6 cellular contexts compared by ENCODE assay signal in the genomic region with DNA sequence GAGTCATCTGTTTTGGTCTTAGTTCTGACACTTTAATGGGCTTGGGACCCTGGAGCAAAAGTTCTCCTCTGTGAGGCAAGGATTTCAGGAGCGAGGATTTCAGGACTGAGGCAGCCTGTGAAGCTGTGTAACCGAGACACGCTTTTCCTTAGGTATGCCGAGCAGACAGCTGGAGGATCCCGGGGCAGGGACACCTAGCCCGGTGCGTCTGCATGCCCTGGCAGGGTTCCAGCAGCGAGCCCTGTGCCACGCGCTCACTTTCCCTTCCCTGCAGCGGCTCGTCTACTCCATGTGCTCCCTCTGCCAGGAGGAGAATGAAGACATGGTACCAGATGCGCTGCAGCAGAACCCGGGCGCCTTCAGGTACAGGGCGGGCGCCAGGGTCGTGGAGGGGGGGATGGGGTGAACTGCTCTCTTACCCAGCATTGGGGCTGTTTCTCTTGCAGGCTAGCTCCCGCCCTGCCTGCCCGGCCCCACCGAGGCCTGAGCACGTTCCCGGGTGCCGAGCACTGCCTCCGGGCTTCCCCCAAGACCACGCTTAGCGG. TPM values are rescaled to one million over a fixed set of nuclear protein-coding genes. Genes with fewer than 3 reads are reported as not detected.
DNase-seq lines count a peak whose midpoint lies in the region; ATAC-seq and TF ChIP-seq lines count a peak whose summit lies in the region.
"Not testable (repeated sequence)": the region's sequence is repeated elsewhere in the genome, so short reads cannot be mapped to it uniquely, and the experiment has no call there.

No MANE protein-coding gene starts in this region.

- DNase-seq in DMS 273 treated with DMSO at 0.1 percent for 48 hours (lab: John Stamatoyannopoulos, UW), result peak; percentile 24
- peak; percentile 50 for DNase-seq in NCI-H2171 treated with DMSO at 0.1 percent for 48 hours (lab: John Stamatoyannopoulos, UW)
- DNase-seq in activated T-cell treated with anti-CD3 and anti-CD28 coated beads, Interleukin-2, amount 50 U/mL, for 24 hours; left lobe of liver (ENCODE audit: low spot score); psoas muscle; stimulated activated naive B cell treated with anti-CD40 and anti-IgM and Interleukin-4, amounts not matched to agents 10 μg/mL and 1 μg/mL and 100 μg/mL, for 72 hours: not testable (repeated sequence)

- not testable (repeated sequence) for TF ChIP-seq CTCF in psoas muscle (IDR thresholded peaks at IDR 0.05)

- peaks cover 44% of the 10 kb centered on the region for H3K36me3 Mint-ChIP-seq in activated T-cell treated with anti-CD3 and anti-CD28 coated beads, Interleukin-2, amount 50 U/mL, for 24 hours (ENCODE audit: low read depth)
- H3K36me3 Mint-ChIP-seq in stimulated activated naive B cell treated with anti-CD40 and anti-IgM and Interleukin-4, amounts not matched to agents 10 μg/mL and 1 μg/mL and 100 μg/mL, for 72 hours, result peaks cover 13% of the 10 kb centered on the region in 2 donors

- not testable (repeated sequence) for H3K27ac ChIP-seq in psoas muscle

- intact Hi-C loops in psoas muscle (cut with DNase I), result not testable (repeated sequence)

- H3K36me3 ChIP-seq in psoas muscle (ENCODE audit: insufficient read depth in 1 of 2, low read depth in 1 of 2), result peaks cover 3 to 26% of the 10 kb centered on the region in 2 donors

- not testable (repeated sequence) for H3K27me3 Mint-ChIP-seq in activated T-cell treated with anti-CD3 and anti-CD28 coated beads, Interleukin-2, amount 50 U/mL, for 24 hours; stimulated activated naive B cell treated with anti-CD40 and anti-IgM and Interleukin-4, amounts not matched to agents 10 μg/mL and 1 μg/mL and 100 μg/mL, for 72 hours

- H3K4me3 Mint-ChIP-seq in activated T-cell treated with anti-CD3 and anti-CD28 coated beads, Interleukin-2, amount 50 U/mL, for 24 hours; stimulated activated naive B cell treated with anti-CD40 and anti-IgM and Interleukin-4, amounts not matched to agents 10 μg/mL and 1 μg/mL and 100 μg/mL, for 72 hours: not testable (repeated sequence)

- not testable (repeated sequence) for H3K4me3 ChIP-seq in psoas muscle

- not testable (repeated sequence) for H3K9me3 Mint-ChIP-seq in activated T-cell treated with anti-CD3 and anti-CD28 coated beads, Interleukin-2, amount 50 U/mL, for 24 hours; stimulated activated naive B cell treated with anti-CD40 and anti-IgM and Interleukin-4, amounts not matched to agents 10 μg/mL and 1 μg/mL and 100 μg/mL, for 72 hours

- peak overlapping the region; percentile 77 for H3K27ac Mint-ChIP-seq in activated T-cell treated with anti-CD3 and anti-CD28 coated beads, Interleukin-2, amount 50 U/mL, for 24 hours
- peak overlapping the region; percentile 56 for H3K27ac Mint-ChIP-seq in stimulated activated naive B cell treated with anti-CD40 and anti-IgM and Interleukin-4, amounts not matched to agents 10 μg/mL and 1 μg/mL and 100 μg/mL, for 72 hours

- not testable (repeated sequence) for H3K4me1 ChIP-seq in psoas muscle

- H3K9me3 ChIP-seq in psoas muscle, result not testable (repeated sequence)

- ATAC-seq in left lobe of liver (peak; percentile 44), psoas muscle (peak in 3 of 4 donors; percentile 10 to 31 (median 24))
- not testable (repeated sequence) for ATAC-seq in stimulated activated naive B cell treated with anti-CD40 and anti-IgM and Interleukin-4, amounts not matched to agents 10 μg/mL and 1 μg/mL and 100 μg/mL, for 72 hours (replicated peaks)

- not testable (repeated sequence) for H3K27me3 ChIP-seq in psoas muscle (ENCODE audit: insufficient read depth in 3 of 3, low read length in 2 of 3)

- H3K4me1 Mint-ChIP-seq in activated T-cell treated with anti-CD3 and anti-CD28 coated beads, Interleukin-2, amount 50 U/mL, for 24 hours (ENCODE audit: low read depth); stimulated activated naive B cell treated with anti-CD40 and anti-IgM and Interleukin-4, amounts not matched to agents 10 μg/mL and 1 μg/mL and 100 μg/mL, for 72 hours: not testable (repeated sequence)

- 57 to 71% (median 57%) methylated on average over 17 to 20 of the region's 27 CpGs for whole genome bisulfite sequencing in psoas muscle, 3 donors

RNA-seq across cellular contexts. Expression of a gene that starts 20.5 kb away (rescaled TPM):
- total RNA-seq in left lobe of liver (4.2 TPM), psoas muscle (under 1 TPM in 3 of 4 donors, not detected in 1; 0.27 to 0.92 (median 0.36) TPM)
- under 1 TPM; 0.13 to 0.79 (median 0.44) TPM for polyA plus RNA-seq in psoas muscle
